11 cellular contexts compared by ENCODE assay signal in the genomic region with DNA sequence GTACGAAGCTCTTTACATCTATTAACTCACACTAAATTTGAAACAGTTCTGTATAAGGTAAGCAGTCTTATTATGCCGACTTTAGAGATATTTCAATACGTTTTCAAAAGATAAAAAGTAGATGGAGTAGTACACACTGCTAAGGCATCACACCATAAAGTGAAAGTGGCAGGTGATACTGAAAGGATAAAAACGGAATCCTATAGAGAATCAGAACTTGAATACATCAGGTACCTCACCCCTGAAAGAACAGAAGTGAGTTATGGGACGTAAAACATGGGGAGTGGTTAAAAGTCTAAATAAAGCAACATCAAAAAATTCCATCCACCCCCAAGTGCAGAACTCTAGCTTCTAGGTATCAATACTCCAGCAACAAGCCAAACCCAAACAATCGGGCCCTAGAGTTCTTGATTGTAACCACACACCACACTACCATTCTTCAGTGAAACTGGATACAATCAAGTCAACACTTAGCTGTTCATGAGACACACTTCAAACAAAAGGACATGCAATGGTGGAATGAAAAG.
DNase-seq lines count a peak whose midpoint lies in the region; ATAC-seq and TF ChIP-seq lines count a peak whose summit lies in the region.
"Had no signal": no experiment of that assay in that cellular context is flagged by ENCODE, and none has a peak within 500 bp of the region (broad histone marks: within the 10 kb centered on the region; RNA-seq: fewer than 3 reads in every experiment).

No MANE protein-coding gene starts in this region.

- H3K4me1 Mint-ChIP-seq in activated CD4-positive, alpha-beta T cell treated with anti-CD3 and anti-CD28 coated beads for 36 hours = peaks cover 20% of the 10 kb centered on the region
- H3K4me1 Mint-ChIP-seq in activated T-helper 17 cell treated with anti-CD3 and anti-CD28 coated beads, Interleukin-2, amount 50 U/mL, for 72 hours = peaks cover 19% of the 10 kb centered on the region

- CTCF ChIA-PET in activated CD4-positive, alpha-beta T cell treated with anti-CD3 and anti-CD28 coated beads for 36 hours (lab: Charles Lee) = interaction anchor here (0.6 to 1.0 kb wide), 3 partner anchors 113 to 190 kb away, joined by 3 to 4 read pairs (median 3); no protein-coding TSS in a partner anchor

- peak; percentile 26 for DNase-seq in activated CD4-positive, alpha-beta T cell treated with anti-CD3 and anti-CD28 coated beads for 36 hours
- DNase-seq in activated CD4-positive, alpha-beta T cell treated with anti-CD3 and anti-CD28 coated beads for 1 hour = no peak
- no peak for DNase-seq in BE2C
- no peak for DNase-seq in SKM-1 (lab: John Stamatoyannopoulos, UW; ENCODE audit: unreplicated experiment)
- DNase-seq: nucleus accumbens had no signal

- no peaks in the 10 kb centered on the region for H3K27me3 ChIP-seq in BE2C
- H3K27me3 ChIP-seq: ascending aorta had no signal

- H3K9me3 Mint-ChIP-seq in activated CD4-positive, alpha-beta T cell treated with anti-CD3 and anti-CD28 coated beads for 36 hours (ENCODE audit: low read depth) = peaks cover 16% of the 10 kb centered on the region
- no peaks in the 10 kb centered on the region for H3K9me3 Mint-ChIP-seq in activated T-helper 17 cell treated with anti-CD3 and anti-CD28 coated beads, Interleukin-2, amount 50 U/mL, for 72 hours

- no peaks in the 10 kb centered on the region for H3K27me3 Mint-ChIP-seq in activated CD4-positive, alpha-beta T cell treated with anti-CD3 and anti-CD28 coated beads for 36 hours
- no peaks in the 10 kb centered on the region for H3K27me3 Mint-ChIP-seq in activated T-helper 17 cell treated with anti-CD3 and anti-CD28 coated beads, Interleukin-2, amount 50 U/mL, for 72 hours

- no peaks in the 10 kb centered on the region for H3K9me3 ChIP-seq in BE2C

- H3K36me3 ChIP-seq in BE2C = no peaks in the 10 kb centered on the region
- H3K36me3 ChIP-seq: ascending aorta had no signal

- peak; percentile 84 for ATAC-seq in activated CD4-positive, alpha-beta T cell treated with anti-CD3 and anti-CD28 coated beads for 36 hours
- ATAC-seq in GM19452 (IDR thresholded peaks at IDR 0.05; ENCODE audit: unreplicated experiment) (peak; percentile 45), HG03060 (IDR thresholded peaks at IDR 0.05; ENCODE audit: low read depth, unreplicated experiment) (peak; percentile 66), GM19467 (IDR thresholded peaks at IDR 0.05; ENCODE audit: unreplicated experiment) (no peak)
- peak; percentile 89 for ATAC-seq in activated T-helper 17 cell treated with anti-CD3 and anti-CD28 coated beads, Interleukin-2, amount 50 U/mL, for 72 hours (replicated peaks)
- ATAC-seq: Panc1 had no signal

- H3K36me3 Mint-ChIP-seq in activated CD4-positive, alpha-beta T cell treated with anti-CD3 and anti-CD28 coated beads for 36 hours (ENCODE audit: low read depth) = peaks cover 22% of the 10 kb centered on the region
- no peaks in the 10 kb centered on the region for H3K36me3 Mint-ChIP-seq in activated T-helper 17 cell treated with anti-CD3 and anti-CD28 coated beads, Interleukin-2, amount 50 U/mL, for 72 hours (ENCODE audit: low read depth)

- POLR2A ChIA-PET in activated CD4-positive, alpha-beta T cell treated with anti-CD3 and anti-CD28 coated beads for 36 hours (lab: Charles Lee) = interaction anchor here (0.6 to 0.7 kb wide), 3 partner anchors 12 to 35 kb away, joined by 3 to 4 read pairs (median 3); no protein-coding TSS in a partner anchor

- TF ChIP-seq CTCF in BE2C (IDR thresholded peaks at IDR 0.05; ENCODE audit: low read depth, low read length) = no peak

- no peak overlapping the region for H3K4me3 ChIP-seq in BE2C (ENCODE audit: low read depth, low read length)
- H3K4me3 ChIP-seq: ascending aorta had no signal

- intact Hi-C loops in activated CD4-positive, alpha-beta T cell treated with anti-CD3 and anti-CD28 coated beads for 36 hours (cut with DNase I, micrococcal nuclease) = loop anchor here in 1 of 2 experiments (1.0 to 2.0 kb wide), 2 partner anchors 26 to 34 kb away; no protein-coding TSS in a partner anchor

- 0 out of 2 replicates have a peak, but pooled peaks cover 3% of the 10 kb centered on the region for H3K4me1 ChIP-seq in BE2C
- H3K4me1 ChIP-seq: ascending aorta had no signal

- peak overlapping the region; percentile 31 for H3K27ac Mint-ChIP-seq in activated CD4-positive, alpha-beta T cell treated with anti-CD3 and anti-CD28 coated beads for 36 hours
- peak overlapping the region; percentile 70 for H3K27ac Mint-ChIP-seq in activated T-helper 17 cell treated with anti-CD3 and anti-CD28 coated beads, Interleukin-2, amount 50 U/mL, for 72 hours

- H3K4me3 Mint-ChIP-seq in activated CD4-positive, alpha-beta T cell treated with anti-CD3 and anti-CD28 coated beads for 36 hours = peak overlapping the region; percentile 23
- peak overlapping the region; percentile 45 for H3K4me3 Mint-ChIP-seq in activated T-helper 17 cell treated with anti-CD3 and anti-CD28 coated beads, Interleukin-2, amount 50 U/mL, for 72 hours
